1 cellular context compared by ENCODE assay signal in genomic region chr17:80061421-80061820, GRCh38.
TF ChIP-seq lines count a peak whose summit lies in the region.

No MANE protein-coding gene starts in this region.

TF ChIP-seq in K562, 482 proteins besides CTCF, POLR2A, EP300 and RAD21:
- TF ChIP-seq EP400 (IDR thresholded peaks at IDR 0.05) = no peak
- no peak for TF ChIP-seq E2F3 (CRISPR knock-in tag; IDR thresholded peaks at IDR 0.05)
- peak; percentile 33 for TF ChIP-seq CBX2 (IDR thresholded peaks at IDR 0.05; ENCODE audit: insufficient read depth, low read length, poor library complexity, severe bottlenecking)
- TF ChIP-seq ZNF584 (CRISPR knock-in tag; IDR thresholded peaks at IDR 0.05; ENCODE audit: low read depth) = no peak
